Comparison of ENCODE assay signal across 8 cellular contexts in genomic region chr19:2962018-2962670, GRCh38. TPM values are rescaled to one million over a fixed set of nuclear protein-coding genes. Genes with fewer than 3 reads are reported as not detected.
DNase-seq lines count a peak whose midpoint lies in the region; ATAC-seq and TF ChIP-seq lines count a peak whose summit lies in the region.

No MANE protein-coding gene starts in this region.

- TF ChIP-seq RAD21 in HCT116 (IDR thresholded peaks at IDR 0.05; ENCODE audit: low read depth), result peak; percentile 92

- H3K9ac ChIP-seq in HCT116 (ENCODE audit: low read length), result no peak overlapping the region

- CTCF ChIA-PET in HCT116 (lab: Charles Lee), result interaction anchor here (0.6 to 2.3 kb wide), 14 partner anchors 8 to 478 kb away, joined by 3 to 19 read pairs (median 4); partner anchors contain the start of gene TLE6

- H3K36me3 ChIP-seq in HCT116 (ENCODE audit: control insufficient read depth in 1 of 2, insufficient read depth in 2 of 2, low read length in 2 of 2) (no peaks in the 10 kb centered on the region), mucosa of descending colon (ENCODE audit: low read depth) (no peaks in the 10 kb centered on the region), vagina (no peaks in the 10 kb centered on the region)

- H3K79me2 ChIP-seq in HCT116 (ENCODE audit: insufficient read depth, low read length), result no peaks in the 10 kb centered on the region

- no TSS peak for BruUV-seq in HCT116 (replicated peaks; lab: Mats Ljungman, UMichigan)

- ATAC-seq in HCT116 (peak; percentile 70), mucosa of descending colon (peak; percentile 75), GM21367 (IDR thresholded peaks at IDR 0.05; ENCODE audit: unreplicated experiment) (no peak)

- DNase-seq in CD1c-positive myeloid dendritic cell (ENCODE audit: extremely low spot score), result peak; percentile 91
- peak; percentile 68 for DNase-seq in HCT116 (ENCODE audit: low read depth, low spot score)
- peak; percentile 39 for DNase-seq in NCI-H510A (lab: John Stamatoyannopoulos, UW)
- peak; percentile 32 for DNase-seq in activated CD4-positive, alpha-beta T cell treated with anti-CD3 and anti-CD28 coated beads, Interleukin-2, amount 50 U/mL, for 1 hour
- peak; percentile 87 for DNase-seq in epidermal melanocyte (ENCODE audit: insufficient read length, low spot score)
- peak in 1 of 3 donors; percentile 75 for DNase-seq in mucosa of descending colon
- no peak for DNase-seq in vagina (ENCODE audit: extremely low spot score in 2 of 2)

- H3K4me2 ChIP-seq in HCT116 (ENCODE audit: low read length), result no peak overlapping the region

- no peaks in the 10 kb centered on the region for H3K9me2 ChIP-seq in HCT116 (ENCODE audit: insufficient read depth)

- no peak for TF ChIP-seq POLR2A in HCT116 (IDR thresholded peaks at IDR 0.05; ENCODE audit: borderline replicate concordance, extremely low read depth, insufficient read depth, insufficient read length)
- TF ChIP-seq POLR2A in vagina (IDR thresholded peaks at IDR 0.05), result no peak

- intact Hi-C loops in HCT116 (cut with micrococcal nuclease), result loop anchor here (2.0 kb wide), 1 partner anchor 143 kb away; no protein-coding TSS in a partner anchor
- intact Hi-C loops in mucosa of descending colon (cut with DNase I, micrococcal nuclease), result loop anchor here (10.0 kb wide), 2 partner anchors 143 to 203 kb away; no protein-coding TSS in a partner anchor
- intact Hi-C loops in vagina (cut with DNase I), result no loop called here

- H3K9me3 ChIP-seq in HCT116 (ENCODE audit: control insufficient read depth in 1 of 2, insufficient read depth in 1 of 2, low read depth in 1 of 2, low read length in 2 of 2), result no peaks in the 10 kb centered on the region
- H3K9me3 ChIP-seq in mucosa of descending colon, result no peaks in the 10 kb centered on the region
- no peaks in the 10 kb centered on the region for H3K9me3 ChIP-seq in vagina

- no peaks in the 10 kb centered on the region; a peak in 1 of 4 replicates for H3K4me1 ChIP-seq in HCT116 (ENCODE audit: control insufficient read depth in 1 of 2, insufficient read depth in 2 of 2, low read length in 2 of 2)
- H3K4me1 ChIP-seq in mucosa of descending colon (ENCODE audit: low read depth), result no peaks in the 10 kb centered on the region
- no peaks in the 10 kb centered on the region for H3K4me1 ChIP-seq in vagina

- TF ChIP-seq CTCF in HCT116 (IDR thresholded peaks at IDR 0.05 in 2 of 3, conservative IDR thresholded peaks at IDR 0.05 in 1 of 3; ENCODE audit: borderline replicate concordance in 1 of 3, insufficient read depth in 1 of 3, low read depth in 2 of 3, low read length in 2 of 3), result peak; percentile 53 to 85 (median 77)
- TF ChIP-seq CTCF in mucosa of descending colon (IDR thresholded peaks at IDR 0.05), result peak; percentile 35
- TF ChIP-seq CTCF in vagina (IDR thresholded peaks at IDR 0.05), result peak; percentile 68 to 97 (median 72)

- POLR2A ChIA-PET in HCT116 (lab: Charles Lee), result interaction anchor here (0.7 to 1.5 kb wide), 2 partner anchors 11 to 74 kb away, joined by 3 to 5 read pairs; no protein-coding TSS in a partner anchor

- H4K20me1 ChIP-seq in HCT116 (ENCODE audit: insufficient read depth), result no peaks in the 10 kb centered on the region

- H2AFZ ChIP-seq in HCT116 (ENCODE audit: low read depth, low read length, poor library complexity, severe bottlenecking), result no peak overlapping the region

- H3K27ac ChIP-seq in HCT116 (ENCODE audit: low read depth, low read length) (no peak overlapping the region), vagina (no peak overlapping the region)

- H3K4me3 ChIP-seq in HCT116 (replicated peaks in 1 of 2; ENCODE audit: low read depth in 1 of 2, low read length in 2 of 2), result no peak overlapping the region
- H3K4me3 ChIP-seq in mucosa of descending colon, result no peak overlapping the region
- H3K4me3 ChIP-seq in vagina, result no peak overlapping the region

- RAD21 ChIA-PET in HCT116 (lab: Charles Lee; ENCODE audit: low non-redundant PET in 1 of 2, low total read pairs in 2 of 2, uncharacterized antibody in 2 of 2, unreplicated experiment in 2 of 2), result interaction anchor here (1.0 to 1.3 kb wide), 4 partner anchors 12 to 147 kb away, joined by 3 to 4 read pairs (median 4); no protein-coding TSS in a partner anchor

- H3K27me3 ChIP-seq in HCT116 (ENCODE audit: insufficient read depth, low read length) (no peaks in the 10 kb centered on the region), vagina (no peaks in the 10 kb centered on the region)

TF ChIP-seq in HCT116, 20 proteins besides CTCF, POLR2A, EP300 and RAD21:
- TF ChIP-seq MAX (IDR thresholded peaks at IDR 0.05) (no peak), JUND (IDR thresholded peaks at IDR 0.05) (no peak), CEBPB (IDR thresholded peaks at IDR 0.05; ENCODE audit: low read depth) (no peak), POLR2AphosphoS5 (IDR thresholded peaks at IDR 0.05; ENCODE audit: low read depth, low read length) (no peak), EZH2 (IDR thresholded peaks at IDR 0.05) (no peak), ZFX (IDR thresholded peaks at IDR 0.05) (no peak), EGR1 (IDR thresholded peaks at IDR 0.05; ENCODE audit: low read depth) (no peak), ZBTB33 (IDR thresholded peaks at IDR 0.05; ENCODE audit: extremely low read depth, insufficient replicate concordance, low read length) (no peak), SIN3A (IDR thresholded peaks at IDR 0.05; ENCODE audit: low read depth) (no peak), FOSL1 (IDR thresholded peaks at IDR 0.05; ENCODE audit: low read depth) (no peak)

RNA-seq across cellular contexts. Expression of gene TLE6, which starts 15.2 kb away (rescaled TPM):
- total RNA-seq in HCT116 (2021; ENCODE audit: unreplicated experiment) (10.9 TPM), mucosa of descending colon (1 to 10 TPM; 1.8 to 4.1 (median 3.0) TPM), vagina (10.6 TPM)
- polyA plus RNA-seq in HCT116 (2012), result 12.5 and 15.2 TPM in 2 replicates

RNA-seq across cellular contexts. Expression of gene ZNF77, which starts 17.4 kb away (rescaled TPM):
- 5.9 TPM for total RNA-seq in HCT116 (2021; ENCODE audit: unreplicated experiment)
- 7.2 and 7.6 TPM in 2 replicates for polyA plus RNA-seq in HCT116 (2012)
- total RNA-seq in mucosa of descending colon, result 1 to 10 TPM; 4.1 to 4.5 (median 4.1) TPM
- total RNA-seq in vagina, result 6.4 TPM

Comparison
In these comparisons a context has a peak if more than half of its experiments do, and no peak if none do; other contexts are left out.
1. DNase-seq: peak in CD1c-positive myeloid dendritic cell (single experiment), HCT116 (single experiment), NCI-H510A (single experiment), activated CD4-positive, alpha-beta T cell treated with anti-CD3 and anti-CD28 coated beads, Interleukin-2, amount 50 U/mL, for 1 hour (single experiment) and epidermal melanocyte (single experiment); none in vagina (0 of 2).
2. Peak in every context shown above with its lines, with median percentiles within 50 percentile points of each other: CTCF ChIP-seq.